Comparison of ENCODE assay signal across 20 cellular contexts in genomic region chr12:84704851-84705250, GRCh38.
"Had no signal": no experiment of that assay in that cellular context is flagged by ENCODE, and none has a peak within 500 bp of the region (broad histone marks: within the 10 kb centered on the region; RNA-seq: fewer than 3 reads in every experiment).

No MANE protein-coding gene starts in this region.

- H3K4me2 ChIP-seq: SK-N-SH had no signal

- H3K9ac ChIP-seq: SK-N-SH had no signal

- H3K9me2 ChIP-seq: SK-N-SH had no signal

- H3K9me3 ChIP-seq: SK-N-SH had no signal

- DNase-seq: KBM-7, MV-4-11, NCI-H1048, NCI-H1105 treated with DMSO at 0.1 percent for 48 hours, NCI-H1417 treated with DMSO at 0.1 percent for 48 hours, NCI-H146, NCI-H1694 treated with DMSO at 0.1 percent for 48 hours, NCI-H1930, NCI-H2081, NCI-H2107, NCI-H2227 treated with DMSO at 0.1 percent for 48 hours, NCI-H524, NCI-H526 treated with DMSO at 0.1 percent for 48 hours, NCI-H774, PC-3, SHP77, SK-N-SH, SW 1271 had no signal

- ATAC-seq: Panc1, PC-3 had no signal

- H3K27ac ChIP-seq: RWPE1 had no signal
